30 cellular contexts compared by ENCODE assay signal in genomic region chr19:50750010-50750409, GRCh38. TPM values are rescaled to one million over a fixed set of nuclear protein-coding genes. Genes with fewer than 3 reads are reported as not detected.
A peak's percentile ranks its signal among the peaks of the same experiment; 100 is the strongest.
DNase-seq lines count a peak whose midpoint lies in the region; TF ChIP-seq lines count a peak whose summit lies in the region.
"Had no signal": no experiment of that assay in that cellular context is flagged by ENCODE, and none has a peak within 500 bp of the region (broad histone marks: within the 10 kb centered on the region; RNA-seq: fewer than 3 reads in every experiment).

No MANE protein-coding gene starts in this region.

- H3K79me2 ChIP-seq in OCI-LY7 (ENCODE audit: insufficient read depth, low read depth, low read length) = no peaks in the 10 kb centered on the region
- H3K79me2 ChIP-seq in trophoblast cell (ENCODE audit: control insufficient read depth, insufficient read depth, low read length, poor library complexity) = no peaks in the 10 kb centered on the region

- H2BK5ac ChIP-seq in trophoblast cell (ENCODE audit: low read depth, low read length, poor library complexity) = no peak overlapping the region

- H3K27me3 ChIP-seq in trophoblast cell (ENCODE audit: insufficient read depth, low read length) (no peaks in the 10 kb centered on the region), ascending aorta (no peaks in the 10 kb centered on the region)

- H2BK120ac ChIP-seq in trophoblast cell (ENCODE audit: insufficient read depth, low read length, poor library complexity) = no peak overlapping the region

- H3K9ac ChIP-seq in trophoblast cell (ENCODE audit: low read length) = no peak overlapping the region

- no TSS peak for BruUV-seq in OCI-LY7 (replicated peaks; lab: Mats Ljungman, UMichigan)

- H3K36me3 ChIP-seq in HEK293 (ENCODE audit: control insufficient read depth in 2 of 2, insufficient read depth in 1 of 2, low read length in 2 of 2) = no peaks in the 10 kb centered on the region
- H3K36me3 ChIP-seq in OCI-LY7 (ENCODE audit: insufficient read depth, low read length) = no peaks in the 10 kb centered on the region
- H3K36me3 ChIP-seq in trophoblast cell (ENCODE audit: control insufficient read depth in 1 of 2, insufficient read depth in 2 of 2, low read length in 2 of 2) = no peaks in the 10 kb centered on the region
- H3K36me3 ChIP-seq in ascending aorta = no peaks in the 10 kb centered on the region
- H3K36me3 ChIP-seq: MG63 had no signal

- no peak overlapping the region for H3K18ac ChIP-seq in trophoblast cell (ENCODE audit: low read length)

- H4K8ac ChIP-seq in trophoblast cell (ENCODE audit: low read depth, low read length) = no peak overlapping the region

- WGBS in trophoblast cell (ENCODE audit: extremely low coverage, insufficient coverage, insufficient read length) = no CpG with 5 or more reads among the region's 15 CpGs

- H4K91ac ChIP-seq in trophoblast cell (ENCODE audit: low read depth, low read length) = peak overlapping the region; percentile 11

- CTCF ChIA-PET in HEK293 (lab: Yijun Ruan, JAX) (interaction anchor here (0.7 to 1.1 kb wide), 3 partner anchors 25 to 841 kb away, joined by 3 to 6 read pairs (median 3); no protein-coding TSS in a partner anchor), OCI-LY7 (lab: Charles Lee; ENCODE audit: unreplicated experiment) (no interaction called here)

- H3K27ac ChIP-seq in HEK293 (ENCODE audit: extremely low read depth, low read depth, low read length) = no peak overlapping the region
- no peak overlapping the region for H3K27ac ChIP-seq in OCI-LY7 (ENCODE audit: low read depth, low read length, poor library complexity, severe bottlenecking)
- no peak overlapping the region for H3K27ac ChIP-seq in trophoblast cell (ENCODE audit: low read depth, low read length)
- no peak overlapping the region for H3K27ac ChIP-seq in ascending aorta
- H3K27ac ChIP-seq: PC-9, SK-N-MC had no signal

- no peak overlapping the region for H4K12ac ChIP-seq in trophoblast cell (ENCODE audit: low read depth, low read length)

- H4K20me1 ChIP-seq in OCI-LY7 (ENCODE audit: insufficient read depth, low read length) = no peaks in the 10 kb centered on the region

- H3K23ac ChIP-seq in trophoblast cell (ENCODE audit: low read length) = no peak overlapping the region

- intact Hi-C loops in OCI-LY7 (cut with micrococcal nuclease; ENCODE audit: unreplicated experiment) = no loop called here
- intact Hi-C loops in ascending aorta (cut with DNase I) = no loop called here

- POLR2A ChIA-PET in HEK293 (lab: Yijun Ruan, JAX) (no interaction called here), OCI-LY7 (lab: Charles Lee) (interaction anchor here (1.4 kb wide), 1 partner anchor 10 kb away, joined by 3 read pairs; no protein-coding TSS in a partner anchor)

- TF ChIP-seq CTCF in HEK293 (tag by site-specific recombination; IDR thresholded peaks at IDR 0.05) (no peak), OCI-LY7 (conservative IDR thresholded peaks at IDR 0.05; ENCODE audit: low read length) (no peak), ascending aorta (IDR thresholded peaks at IDR 0.05) (no peak)

- no peak overlapping the region for H3K14ac ChIP-seq in trophoblast cell (ENCODE audit: low read length)

- H3K4me1 ChIP-seq in HEK293 (ENCODE audit: control insufficient read depth, insufficient read depth, low read length) (no peaks in the 10 kb centered on the region), OCI-LY7 (ENCODE audit: insufficient read depth, low read length, poor library complexity, severe bottlenecking) (no peaks in the 10 kb centered on the region), trophoblast cell (ENCODE audit: control insufficient read depth in 1 of 2, insufficient read depth in 2 of 2, low read length in 2 of 2) (peaks cover 0 to 3% of the 10 kb centered on the region in 2 experiments), ascending aorta (no peaks in the 10 kb centered on the region)

- H3K4me2 ChIP-seq in OCI-LY7 (ENCODE audit: low read length) (no peak overlapping the region), trophoblast cell (ENCODE audit: low read length) (no peak overlapping the region)
- H3K4me2 ChIP-seq: PC-9 had no signal

- H2AK5ac ChIP-seq in trophoblast cell (ENCODE audit: low read length) = no peak overlapping the region

- no peak overlapping the region for H3K4ac ChIP-seq in trophoblast cell (ENCODE audit: low read depth, low read length)

- H2BK12ac ChIP-seq in trophoblast cell (ENCODE audit: low read length) = peak overlapping the region; percentile 14

- H2AFZ ChIP-seq in OCI-LY7 (ENCODE audit: low read length) (no peak overlapping the region), trophoblast cell (ENCODE audit: insufficient read depth, low read length, poor library complexity) (no peak overlapping the region)
- H2AFZ ChIP-seq: PC-9 had no signal

- H3K4me3 ChIP-seq in HEK293 (ENCODE audit: low read depth, low read length) (no peak overlapping the region), OCI-LY7 (ENCODE audit: low read depth, low read length, poor library complexity, severe bottlenecking) (no peak overlapping the region), trophoblast cell (ENCODE audit: low read depth, low read length) (no peak overlapping the region), ascending aorta (no peak overlapping the region)
- H3K4me3 ChIP-seq: MG63, PC-9, SK-N-MC had no signal

- H3K9me3 ChIP-seq in HEK293 (ENCODE audit: control insufficient read depth, insufficient read depth, low read depth, low read length) = no peaks in the 10 kb centered on the region
- H3K9me3 ChIP-seq in OCI-LY7 (ENCODE audit: low read length) = no peaks in the 10 kb centered on the region
- H3K9me3 ChIP-seq in trophoblast cell (ENCODE audit: insufficient read depth, low read depth, low read length) = no peaks in the 10 kb centered on the region
- no peaks in the 10 kb centered on the region for H3K9me3 ChIP-seq in ascending aorta
- H3K9me3 ChIP-seq: MG63 had no signal

- DNase-seq in NCI-H2107 treated with DMSO at 0.1 percent for 48 hours (lab: John Stamatoyannopoulos, UW; ENCODE audit: unreplicated experiment) = peak; percentile 4
- no peak for DNase-seq in NCI-H2107 (lab: John Stamatoyannopoulos, UW)
- DNase-seq in OCI-LY7 (ENCODE audit: low spot score) = peak; percentile 34
- peak in 1 of 2 donors; percentile 32 for DNase-seq in trophoblast cell
- no peak for DNase-seq in NCI-H82 (lab: John Stamatoyannopoulos, UW)
- DNase-seq in ascending aorta (ENCODE audit: low spot score in 2 of 2) = no peak
- DNase-seq: 8988T; ACHN; CD4-positive, alpha-beta memory T cell; COR-L47; DMS79 treated with DMSO at 0.1 percent for 48 hours; GF-D8; HCEC 1CT; KG1; MG63; NCI-H1048; NCI-H1694; NCI-H2029 treated with DMSO at 0.1 percent for 48 hours; NCI-H2227 treated with DMSO at 0.1 percent for 48 hours; NCI-H526 treated with DMSO at 0.1 percent for 48 hours; NK-92 treated with Interleukin-12 subunit alpha and Interleukin-12 subunit beta, amount 100 ng/mL, for 24 hours; PC-9; SHP77 had no signal

- H3K79me1 ChIP-seq in trophoblast cell (ENCODE audit: low read length) = peaks cover 6% of the 10 kb centered on the region

- H3K9me2 ChIP-seq in OCI-LY7 (ENCODE audit: insufficient read depth, low read length) = no peaks in the 10 kb centered on the region

TF ChIP-seq in HEK293, 187 proteins besides CTCF, POLR2A, EP300 and RAD21:
- peak; percentile 71; the same call in 1 of the 2 replicates for TF ChIP-seq SCRT1 (tag by site-specific recombination; IDR thresholded peaks at IDR 0.05; ENCODE audit: borderline replicate concordance)
- TF ChIP-seq ZNF654 (tag by site-specific recombination; IDR thresholded peaks at IDR 0.05; ENCODE audit: low read depth) = no peak
- no peak for TF ChIP-seq ZNF843 (tag by site-specific recombination; IDR thresholded peaks at IDR 0.05)
- TF ChIP-seq ZNF623 (tag by site-specific recombination; IDR thresholded peaks at IDR 0.05) = no peak
- TF ChIP-seq SCRT2 (tag by site-specific recombination; IDR thresholded peaks at IDR 0.05) = peak; percentile 89

RNA-seq across cellular contexts. Expression of gene GPR32, which starts 20.3 kb away (rescaled TPM):
- not detected in 2 replicates for total RNA-seq in OCI-LY7 (2014; rRNA removed; shearing (Covaris generic))
- total RNA-seq in OCI-LY7 (2022) = not detected in 2 replicates
- polyA plus RNA-seq in trophoblast cell (2013) = 32.8 and 36.8 TPM in 2 replicates
- not detected for total RNA-seq in ascending aorta
- total RNA-seq: CD4-positive, alpha-beta memory T cell; H1; NCI-H460; PC-9; RPMI7951; T-helper 1 cell treated with Interleukin-12 subunit alpha and Interleukin-12 subunit beta and Interleukin-4 antibody, amounts not matched to agents 30 ng/mL and 1 ng/mL, for 36 hours had no signal
- polyA plus RNA-seq: BJ; CD4-positive, alpha-beta memory T cell; H1 had no signal

RNA-seq across cellular contexts. Expression of gene CLEC11A, which starts 26.8 kb away (rescaled TPM):
- total RNA-seq in OCI-LY7 (2014; rRNA removed; shearing (Covaris generic)) = 1.0 and 2.0 TPM in 2 replicates
- total RNA-seq in OCI-LY7 (2022) (4.2 and 4.5 TPM in 2 replicates), ascending aorta (not detected)
- 13.4 and 15.0 TPM in 2 replicates for polyA plus RNA-seq in trophoblast cell (2013)
- total RNA-seq: PC-9 had no signal

RNA-seq across cellular contexts. Expression of gene SHANK1, which starts 30.4 kb away (rescaled TPM):
- total RNA-seq in OCI-LY7 (2014; rRNA removed; shearing (Covaris generic)) = 0.03 TPM in 2 replicates
- total RNA-seq in OCI-LY7 (2022) (10.7 and 13.1 TPM in 2 replicates), ascending aorta (1.3 TPM)
- polyA plus RNA-seq in trophoblast cell (2013) = 3.7 and 4.4 TPM in 2 replicates
- total RNA-seq: CD4-positive, alpha-beta memory T cell; PC-9; T-helper 1 cell treated with Interleukin-12 subunit alpha and Interleukin-12 subunit beta and Interleukin-4 antibody, amounts not matched to agents 30 ng/mL and 1 ng/mL, for 36 hours had no signal
- polyA plus RNA-seq: CD4-positive, alpha-beta memory T cell had no signal

RNA-seq across cellular contexts. Expression of gene ACP4, which starts 40.2 kb away (rescaled TPM):
- not detected in 2 replicates for total RNA-seq in OCI-LY7 (2014; rRNA removed; shearing (Covaris generic))
- total RNA-seq in OCI-LY7 (2022) (not detected in 2 replicates), ascending aorta (not detected)
- 0.19 and 0.33 TPM in 2 replicates for polyA plus RNA-seq in trophoblast cell (2013)
- total RNA-seq: CD4-positive, alpha-beta memory T cell; H1; NCI-H460; PC-9; RPMI7951; T-helper 1 cell treated with Interleukin-12 subunit alpha and Interleukin-12 subunit beta and Interleukin-4 antibody, amounts not matched to agents 30 ng/mL and 1 ng/mL, for 36 hours had no signal
- polyA plus RNA-seq: BJ; CD4-positive, alpha-beta memory T cell; H1 had no signal

Comparison
In these comparisons a context has a peak if more than half of its experiments do, and no peak if none do; other contexts are left out.
1. DNase-seq: peak in NCI-H2107 treated with DMSO at 0.1 percent for 48 hours (single experiment) and OCI-LY7 (single experiment); none in NCI-H2107 (single experiment), NCI-H82 (single experiment) and ascending aorta (0 of 2).